In genomic region chr17:1040216-1040600, GRCh38 we compare ENCODE assay signal across 1 cellular context.
TF ChIP-seq lines count a peak whose summit lies in the region.

No MANE protein-coding gene starts in this region.

TF ChIP-seq in endothelial cell of umbilical vein, 7 proteins besides CTCF, POLR2A, EP300 and RAD21:
- no peak for TF ChIP-seq FOS (IDR thresholded peaks at IDR 0.05; ENCODE audit: borderline replicate concordance, insufficient read depth, low read length)
- no peak for TF ChIP-seq GATA2 (IDR thresholded peaks at IDR 0.05; ENCODE audit: insufficient read depth, insufficient read length, low read depth, low read length)
- no peak for TF ChIP-seq JUN (IDR thresholded peaks at IDR 0.05; ENCODE audit: borderline replicate concordance, insufficient read depth, insufficient read length, low read depth)
- no peak for TF ChIP-seq MYC (IDR thresholded peaks at IDR 0.05; ENCODE audit: low read depth, low read length)
- TF ChIP-seq EZH2 (IDR thresholded peaks at IDR 0.05; ENCODE audit: borderline replicate concordance, low read depth, low read length, severe bottlenecking), result no peak
- TF ChIP-seq, protein P1, sequence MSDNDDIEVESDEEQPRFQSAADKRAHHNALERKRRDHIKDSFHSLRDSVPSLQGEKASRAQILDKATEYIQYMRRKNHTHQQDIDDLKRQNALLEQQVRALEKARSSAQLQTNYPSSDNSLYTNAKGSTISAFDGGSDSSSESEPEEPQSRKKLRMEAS (IDR thresholded peaks at IDR 0.05; ENCODE audit: insufficient read depth, insufficient read length), result no peak
- TF ChIP-seq POLR2AphosphoS5 (IDR thresholded peaks at IDR 0.05; ENCODE audit: insufficient read depth, low read depth, low read length), result no peak
